ENCODE assay signal across 29 cellular contexts in genomic region chr1:209530990-209531389, GRCh38. TPM values are rescaled to one million over a fixed set of nuclear protein-coding genes. Genes with fewer than 3 reads are reported as not detected.
DNase-seq lines count a peak whose midpoint lies in the region; ATAC-seq, FAIRE-seq and TF ChIP-seq lines count a peak whose summit lies in the region.
"Had no signal": no experiment of that assay in that cellular context is flagged by ENCODE, and none has a peak within 500 bp of the region (broad histone marks: within the 10 kb centered on the region; RNA-seq: fewer than 3 reads in every experiment).

No MANE protein-coding gene starts in this region.

- peak; percentile 29 for DNase-seq in NCI-H2227 (lab: John Stamatoyannopoulos, UW; ENCODE audit: unreplicated experiment)
- DNase-seq in NCI-H2227 treated with DMSO at 0.1 percent for 48 hours (lab: John Stamatoyannopoulos, UW), result no peak
- DNase-seq in activated effector memory CD4-positive, alpha-beta T cell treated with anti-CD3 and anti-CD28 coated beads, Interleukin-2, amount 50 U/mL, for 16 hours, result no peak
- no peak for DNase-seq in HT-29 (ENCODE audit: low spot score)
- no peak for DNase-seq in activated T-cell treated with anti-CD3 and anti-CD28 coated beads, Interleukin-2, amount 50 U/mL, for 48 hours
- DNase-seq: activated CD4-positive, alpha-beta T cell treated with anti-CD3 and anti-CD28 coated beads for 48 hours; activated naive CD4-positive, alpha-beta T cell treated with Interleukin-2 at 50 U/mL for 16 hours; activated T-cell treated with anti-CD3 and anti-CD28 coated beads, Interleukin-2, amount 50 U/mL, for 1 hour; adrenal gland; brain microvascular endothelial cell; CD4-positive, alpha-beta T cell; foreskin fibroblast; GDM1; heart left ventricle; IMR-90; left cardiac atrium; NCI-H2029 treated with DMSO at 0.1 percent for 48 hours; NCI-H345; pancreas; stimulated activated CD4-positive, alpha-beta T cell treated with anti-CD3 and anti-CD28 coated beads, Interleukin-4, amount 100 ng/mL, for 4 hours; uterus had no signal

- no peak for TF ChIP-seq CTCF in VCaP (conservative IDR thresholded peaks at IDR 0.05)

- peak; percentile 9 for FAIRE-seq in islet of Langerhans (lab: Jason Lieb, UNC)
- FAIRE-seq: H1, pancreas had no signal

- no peak for ATAC-seq in HG02623 (IDR thresholded peaks at IDR 0.05; ENCODE audit: unreplicated experiment)
- ATAC-seq: heart left ventricle; left cardiac atrium; pancreas; stimulated activated memory B cell treated with anti-CD40 and anti-IgM and Interleukin-4, amounts not matched to agents 10 μg/mL and 1 μg/mL and 100 μg/mL, for 72 hours had no signal

- peak overlapping the region; percentile 30 for H3K27ac ChIP-seq in VCaP
- H3K27ac ChIP-seq: adrenal gland, brain microvascular endothelial cell, heart left ventricle, pancreas, uterus had no signal

RNA-seq across cellular contexts. Expression of gene CAMK1G, which starts 52.5 kb away (rescaled TPM):
- not detected in 2 replicates for total RNA-seq in HT-29 (2014; rRNA removed; shearing (Covaris generic))
- total RNA-seq: A172; activated CD8-positive, alpha-beta memory T cell treated with anti-CD3 and anti-CD28 coated beads for 36 hours; CD4-positive, alpha-beta T cell; OCI-LY7 had no signal
